In genomic region chrX:16825306-16826035, GRCh38 we compare ENCODE assay signal across 16 cellular contexts. TPM values are rescaled to one million over a fixed set of nuclear protein-coding genes. Genes with fewer than 3 reads are reported as not detected.
DNase-seq lines count a peak whose midpoint lies in the region; TF ChIP-seq lines count a peak whose summit lies in the region.
"Had no signal": no experiment of that assay in that cellular context is flagged by ENCODE, and none has a peak within 500 bp of the region (broad histone marks: within the 10 kb centered on the region; RNA-seq: fewer than 3 reads in every experiment).

No MANE protein-coding gene starts in this region.

- H3K23ac ChIP-seq in H9 (ENCODE audit: insufficient read length, low read depth, low read length) = no peak overlapping the region

- H3K9me3 Mint-ChIP-seq in H9 = no peaks in the 10 kb centered on the region
- H3K9me3 Mint-ChIP-seq in activated T-helper 2 cell treated with anti-CD3 and anti-CD28 coated beads, Interferon-gamma antibody, Interleukin-2, Interleukin-4, amounts not matched to agents 10 μg/mL and 5 μg/mL and 100 μg/mL, durations not matched to agents 14 hours and 24 hours and 36 hours = no peaks in the 10 kb centered on the region
- H3K9me3 Mint-ChIP-seq: activated B cell treated with CpG ODN at 0.5 μM for 24 hours; dendritic cell treated with granulocyte-macrophage colony-stimulating factor and Interleukin-4, amounts not matched to agents 40 ng/mL and 50 ng/mL, for 4 days had no signal

- DNase-seq in AG09319 (ENCODE audit: extremely low read depth, low read depth) = peak; percentile 8
- no peak for DNase-seq in H9
- DNase-seq in activated T-helper 2 cell treated with anti-CD3 and anti-CD28 coated beads, Interferon-gamma antibody, Interleukin-2, Interleukin-4, amounts not matched to agents 10 μg/mL and 5 μg/mL and 100 μg/mL, durations not matched to agents 14 hours and 24 hours and 36 hours (ENCODE audit: low spot score) = no peak
- peak; percentile 67 for DNase-seq in fibroblast of villous mesenchyme (ENCODE audit: low read depth)
- no peak for DNase-seq in dorsolateral prefrontal cortex
- no peak for DNase-seq in iPS-NIHi11 (ENCODE audit: low spot score)
- no peak for DNase-seq in hepatic stellate cell (ENCODE audit: low spot score)
- no peak for DNase-seq in NCI-H774 (lab: John Stamatoyannopoulos, UW)
- DNase-seq: activated B cell treated with CpG ODN at 0.5 μM for 24 hours; amygdala; left ventricle myocardium superior; right cardiac atrium; stimulated activated CD4-positive, alpha-beta T cell treated with anti-CD3 and anti-CD28 coated beads, Interleukin-2, amount 100 ng/mL, for 24 hours; transverse colon had no signal

- H3K18ac ChIP-seq in H9 (ENCODE audit: insufficient read length, low read depth, low read length) = no peak overlapping the region

- H3K27me3 Mint-ChIP-seq in H9 (ENCODE audit: low read depth) = no peaks in the 10 kb centered on the region
- H3K27me3 Mint-ChIP-seq in activated T-helper 2 cell treated with anti-CD3 and anti-CD28 coated beads, Interferon-gamma antibody, Interleukin-2, Interleukin-4, amounts not matched to agents 10 μg/mL and 5 μg/mL and 100 μg/mL, durations not matched to agents 14 hours and 24 hours and 36 hours (ENCODE audit: low read depth) = no peaks in the 10 kb centered on the region
- H3K27me3 Mint-ChIP-seq: activated B cell treated with CpG ODN at 0.5 μM for 24 hours; dendritic cell treated with granulocyte-macrophage colony-stimulating factor and Interleukin-4, amounts not matched to agents 40 ng/mL and 50 ng/mL, for 4 days had no signal

- no peak overlapping the region for H2BK12ac ChIP-seq in H9 (ENCODE audit: insufficient read length, low read depth, low read length)

- H3K27ac ChIP-seq in H9 (ENCODE audit: insufficient read length, low read depth, low read length) (no peak overlapping the region), dorsolateral prefrontal cortex (peak overlapping the region in 14 of 59 donors; percentile 3 to 77 (median 40))
- H3K27ac ChIP-seq: BLaER1 had no signal

- H3K23me2 ChIP-seq in H9 (ENCODE audit: insufficient read length, low read depth, low read length, poor library complexity, severe bottlenecking) = peaks cover 2% of the 10 kb centered on the region

- no peak; the same call in 1 of the 2 replicates for TF ChIP-seq CTCF in AG09319 (IDR thresholded peaks at IDR 0.05; ENCODE audit: low read depth, low read length)
- TF ChIP-seq CTCF in H9 (conservative IDR thresholded peaks at IDR 0.05) = no peak
- TF ChIP-seq CTCF in fibroblast of villous mesenchyme (IDR thresholded peaks at IDR 0.05; ENCODE audit: insufficient read depth, low read depth, low read length) = no peak
- TF ChIP-seq CTCF in dorsolateral prefrontal cortex (IDR thresholded peaks at IDR 0.05 in 54 of 56, conservative IDR thresholded peaks at IDR 0.05 in 2 of 56; ENCODE audit: low read depth in 1 of 56, partially characterized antibody in 56 of 56) = no peak

- no peak overlapping the region for H2AFZ ChIP-seq in H9 (ENCODE audit: low read length)

- no peak overlapping the region for H3T11ph ChIP-seq in H9 (ENCODE audit: low read length)

- H2BK15ac ChIP-seq in H9 (ENCODE audit: low read depth, low read length) = no peak overlapping the region

- H3K4ac ChIP-seq in H9 (ENCODE audit: low read depth, low read length) = no peak overlapping the region

- H3K4me3 ChIP-seq in fibroblast of villous mesenchyme (ENCODE audit: low read depth, low read length) (no peak overlapping the region), dorsolateral prefrontal cortex (no peak overlapping the region)
- H3K4me3 ChIP-seq: BLaER1, transverse colon had no signal

- H3K4me2 ChIP-seq in H9 (ENCODE audit: insufficient read depth, insufficient read length, low read length) = no peak overlapping the region
- H3K4me2 ChIP-seq: BLaER1 had no signal

- H3K4me1 ChIP-seq in H9 (ENCODE audit: insufficient read depth, low read length) = peaks cover 3% of the 10 kb centered on the region; the same call in 1 of the 2 replicates
- H3K4me1 ChIP-seq: BLaER1, transverse colon had no signal

- H3K79me1 ChIP-seq in H9 (ENCODE audit: insufficient read depth, low read depth, low read length, poor library complexity, severe bottlenecking) = peaks cover 3% of the 10 kb centered on the region

- no peak overlapping the region for H2BK20ac ChIP-seq in H9 (ENCODE audit: low read depth, low read length, poor library complexity, severe bottlenecking)

- no peak overlapping the region for H4K8ac ChIP-seq in H9 (replicated peaks; ENCODE audit: insufficient read length, low read depth, low read length)

- no peaks in the 10 kb centered on the region for H4K20me1 ChIP-seq in H9 (ENCODE audit: control insufficient read depth, insufficient read depth, insufficient read length)

- H3K36me3 Mint-ChIP-seq in H9 (ENCODE audit: insufficient read depth in 1 of 3, low read depth in 3 of 3) = peaks cover 34 to 74% (median 61%) of the 10 kb centered on the region in 3 experiments; a peak in 6 of 7 replicates
- peaks cover 34% of the 10 kb centered on the region for H3K36me3 Mint-ChIP-seq in activated T-helper 2 cell treated with anti-CD3 and anti-CD28 coated beads, Interferon-gamma antibody, Interleukin-2, Interleukin-4, amounts not matched to agents 10 μg/mL and 5 μg/mL and 100 μg/mL, durations not matched to agents 14 hours and 24 hours and 36 hours (ENCODE audit: low read depth)

- H3K27ac Mint-ChIP-seq in H9 = peak overlapping the region; percentile 27 to 89 (median 80); a peak in 2 of 7 replicates
- H3K27ac Mint-ChIP-seq in activated T-helper 2 cell treated with anti-CD3 and anti-CD28 coated beads, Interferon-gamma antibody, Interleukin-2, Interleukin-4, amounts not matched to agents 10 μg/mL and 5 μg/mL and 100 μg/mL, durations not matched to agents 14 hours and 24 hours and 36 hours = peak overlapping the region; percentile 62
- H3K27ac Mint-ChIP-seq: activated B cell treated with CpG ODN at 0.5 μM for 24 hours; dendritic cell treated with granulocyte-macrophage colony-stimulating factor and Interleukin-4, amounts not matched to agents 40 ng/mL and 50 ng/mL, for 4 days had no signal

- H3K56ac ChIP-seq in H9 (ENCODE audit: insufficient read length, low read depth, low read length) = no peak overlapping the region

- no peak overlapping the region for H3K14ac ChIP-seq in H9 (ENCODE audit: insufficient read depth, low read length)

- H3K9ac ChIP-seq in H9 (ENCODE audit: extremely low read depth, insufficient read length, low read length) = no peak overlapping the region
- H3K9ac ChIP-seq: BLaER1 had no signal

- H3K79me2 ChIP-seq in H9 (ENCODE audit: insufficient read depth, low read length) = no peaks in the 10 kb centered on the region

- no peak overlapping the region for H4K5ac ChIP-seq in H9 (ENCODE audit: insufficient read length, low read depth, low read length)

- H3K4me1 Mint-ChIP-seq in H9 = peaks cover 14 to 17% of the 10 kb centered on the region in 2 experiments
- H3K4me1 Mint-ChIP-seq in activated T-helper 2 cell treated with anti-CD3 and anti-CD28 coated beads, Interferon-gamma antibody, Interleukin-2, Interleukin-4, amounts not matched to agents 10 μg/mL and 5 μg/mL and 100 μg/mL, durations not matched to agents 14 hours and 24 hours and 36 hours (ENCODE audit: low read depth) = peaks cover 15% of the 10 kb centered on the region
- H3K4me1 Mint-ChIP-seq: activated B cell treated with CpG ODN at 0.5 μM for 24 hours had no signal

- H3K4me3 Mint-ChIP-seq in H9 = no peak overlapping the region
- H3K4me3 Mint-ChIP-seq in activated T-helper 2 cell treated with anti-CD3 and anti-CD28 coated beads, Interferon-gamma antibody, Interleukin-2, Interleukin-4, amounts not matched to agents 10 μg/mL and 5 μg/mL and 100 μg/mL, durations not matched to agents 14 hours and 24 hours and 36 hours (ENCODE audit: low read depth) = no peak overlapping the region
- H3K4me3 Mint-ChIP-seq: activated B cell treated with CpG ODN at 0.5 μM for 24 hours; dendritic cell treated with granulocyte-macrophage colony-stimulating factor and Interleukin-4, amounts not matched to agents 40 ng/mL and 50 ng/mL, for 4 days had no signal

- H2BK120ac ChIP-seq in H9 (ENCODE audit: low read depth, low read length, poor library complexity, severe bottlenecking) = no peak overlapping the region

- no peak overlapping the region for H2AK5ac ChIP-seq in H9 (ENCODE audit: insufficient read length, low read length)

- no peaks in the 10 kb centered on the region for H3K27me3 ChIP-seq in H9 (ENCODE audit: insufficient read depth, low read length)
- H3K27me3 ChIP-seq in dorsolateral prefrontal cortex = peaks cover 0 to 8% (median 0%) of the 10 kb centered on the region in 45 donors
- H3K27me3 ChIP-seq: BLaER1, transverse colon had no signal

- no peaks in the 10 kb centered on the region for H3K9me3 ChIP-seq in H9 (ENCODE audit: control insufficient read depth, low read depth, low read length)
- H3K9me3 ChIP-seq: BLaER1, transverse colon had no signal

- H2BK5ac ChIP-seq in H9 (ENCODE audit: insufficient read length, low read length) = no peak overlapping the region

- no peak overlapping the region for H4K91ac ChIP-seq in H9 (ENCODE audit: insufficient read length, low read depth, low read length)

- intact Hi-C loops in activated T-helper 2 cell treated with anti-CD3 and anti-CD28 coated beads, Interferon-gamma antibody, Interleukin-2, Interleukin-4, amounts not matched to agents 10 μg/mL and 5 μg/mL and 100 μg/mL, durations not matched to agents 14 hours and 24 hours and 36 hours (cut with micrococcal nuclease) = loop anchor here (1.0 to 2.0 kb wide), 3 partner anchors 43 to 221 kb away; no protein-coding TSS in a partner anchor
- intact Hi-C loops in dorsolateral prefrontal cortex (cut with DNase I) = loop anchor here (10.0 kb wide), 3 partner anchors 59 to 869 kb away; no protein-coding TSS in a partner anchor

- WGBS in H9 (ENCODE audit: extremely low coverage, insufficient read length, low lambda C conversion rate) = no CpG with 5 or more reads among the region's 7 CpGs

RNA-seq across cellular contexts. Expression of gene TXLNG, which starts 39.2 kb away (rescaled TPM):
- total RNA-seq in H9 (2021) (87.8 and 90.7 TPM in 2 replicates), fibroblast of villous mesenchyme (8.1 and 13.8 TPM in 2 replicates), dorsolateral prefrontal cortex (10 to 100 TPM; 10.9 to 20.8 (median 16.2) TPM)
- 19.9 and 21.4 TPM in 2 replicates for total RNA-seq in activated T-helper 2 cell treated with anti-CD3 and anti-CD28 coated beads, Interferon-gamma antibody, Interleukin-2, Interleukin-4, amounts not matched to agents 10 μg/mL and 5 μg/mL and 100 μg/mL, durations not matched to agents 14 hours and 24 hours and 36 hours

RNA-seq across cellular contexts. Expression of gene RBBP7, which starts 44.7 kb away (rescaled TPM):
- total RNA-seq in H9 (2021) (239 and 249 TPM in 2 replicates), fibroblast of villous mesenchyme (123 and 124 TPM in 2 replicates), dorsolateral prefrontal cortex (100 to 1,000 TPM in 7 of 120 experiments, 10 to 100 TPM in 113; 52.6 to 124 (median 81.9) TPM)
- 163 and 164 TPM in 2 replicates for total RNA-seq in activated T-helper 2 cell treated with anti-CD3 and anti-CD28 coated beads, Interferon-gamma antibody, Interleukin-2, Interleukin-4, amounts not matched to agents 10 μg/mL and 5 μg/mL and 100 μg/mL, durations not matched to agents 14 hours and 24 hours and 36 hours

Comparison
In these comparisons a context has a peak if more than half of its experiments do, and no peak if none do; other contexts are left out.
1. DNase-seq: peak in AG09319 (single experiment) and fibroblast of villous mesenchyme (single experiment); none in H9 (single experiment), activated T-helper 2 cell treated with anti-CD3 and anti-CD28 coated beads, Interferon-gamma antibody, Interleukin-2, Interleukin-4, amounts not matched to agents 10 μg/mL and 5 μg/mL and 100 μg/mL, durations not matched to agents 14 hours and 24 hours and 36 hours (single experiment), dorsolateral prefrontal cortex (0 of 10), iPS-NIHi11 (single experiment), hepatic stellate cell (single experiment) and NCI-H774 (single experiment).